33 cellular contexts compared by ENCODE assay signal in the genomic region with DNA sequence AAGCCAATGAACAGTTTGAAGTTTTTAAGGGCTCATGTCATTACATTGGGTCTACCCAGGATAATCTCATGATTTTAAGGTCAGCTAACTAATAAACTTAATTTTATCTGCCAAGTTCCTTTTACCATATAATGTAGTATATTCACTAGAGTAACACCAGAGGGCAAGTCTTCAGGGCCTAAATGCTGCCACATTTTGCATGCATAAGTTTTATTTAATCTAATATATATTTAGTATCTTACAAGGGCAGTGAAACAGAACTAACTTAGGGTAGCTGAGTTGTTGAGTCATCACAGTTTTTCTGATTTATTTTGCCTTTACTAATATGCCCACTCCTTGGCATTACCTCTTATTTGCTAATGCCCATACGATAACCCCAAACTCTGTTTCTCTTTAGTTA.
"Had no signal": no experiment of that assay in that cellular context is flagged by ENCODE, and none has a peak within 500 bp of the region (broad histone marks: within the 10 kb centered on the region; RNA-seq: fewer than 3 reads in every experiment).

No MANE protein-coding gene starts in this region.

- ATAC-seq: activated CD8-positive, alpha-beta T cell treated with anti-CD3 and anti-CD28 coated beads for 36 hours; activated naive CD8-positive, alpha-beta T cell treated with anti-CD3 and anti-CD28 coated beads, Interleukin-2, amount 50 U/mL, for 24 hours; activated T-cell treated with anti-CD3 and anti-CD28 coated beads, Interleukin-2, amount 50 U/mL, for 4 hours; activated T-cell treated with anti-CD3 and anti-CD28 coated beads, Interleukin-2, amount 50 U/mL, for 72 hours had no signal

- H3K27ac ChIP-seq: ascending aorta, cardiac muscle cell, VCaP had no signal

- DNase-seq: activated B cell treated with CpG ODN at 0.5 μM for 24 hours; activated CD4-positive, alpha-beta memory T cell treated with anti-CD3 and anti-CD28 coated beads for 36 hours; activated CD4-positive, alpha-beta T cell treated with anti-CD3 and anti-CD28 coated beads for 48 hours; activated CD4-positive, alpha-beta T cell treated with anti-CD3 and anti-CD28 coated beads, Interleukin-2, amount 50 U/mL, for 1 hour; activated CD4-positive, alpha-beta T cell treated with anti-CD3 and anti-CD28 coated beads, Interleukin-2, amount 50 U/mL, for 4 hours; activated CD4-positive, CD25-positive, alpha-beta regulatory T cell treated with anti-CD3 and anti-CD28 coated beads, Interleukin-2, amount 50 U/mL, for 72 hours; activated CD8-positive, alpha-beta memory T cell treated with anti-CD3 and anti-CD28 coated beads, Interleukin-2, amount 50 U/mL, for 4 hours; activated CD8-positive, alpha-beta T cell treated with anti-CD3 and anti-CD28 coated beads for 36 hours; activated effector memory CD4-positive, alpha-beta T cell treated with Interleukin-2 at 50 U/mL for 16 hours; activated gamma-delta T cell; activated naive CD4-positive, alpha-beta T cell treated with anti-CD3 and anti-CD28 coated beads, Interleukin-2, amount 10 ng/mL, durations not matched to agents 7 days and 5 days; activated naive CD4-positive, alpha-beta T cell treated with Interleukin-2 at 50 U/mL for 16 hours; activated naive CD8-positive, alpha-beta T cell treated with anti-CD3 and anti-CD28 coated beads, Interleukin-2, amount 10 ng/mL, durations not matched to agents 7 days and 5 days; activated naive CD8-positive, alpha-beta T cell treated with anti-CD3 and anti-CD28 coated beads, Interleukin-2, amount 50 U/mL, for 24 hours; activated T-cell treated with anti-CD3 and anti-CD28 coated beads for 4 hours; activated T-cell treated with anti-CD3 and anti-CD28 coated beads, Interleukin-2, amount 50 U/mL, for 1 hour; activated T-cell treated with anti-CD3 and anti-CD28 coated beads, Interleukin-2, amount 50 U/mL, for 4 hours; activated T-cell treated with anti-CD3 and anti-CD28 coated beads, Interleukin-2, amount 50 U/mL, for 72 hours; amygdala; anterior cingulate cortex; caudate nucleus; T-helper 1 cell; T-helper 2 cell; T-helper 9 cell had no signal

- H3K27ac Mint-ChIP-seq: activated B cell treated with CpG ODN at 0.5 μM for 24 hours; activated CD4-positive, alpha-beta memory T cell treated with anti-CD3 and anti-CD28 coated beads for 36 hours; activated CD8-positive, alpha-beta T cell treated with anti-CD3 and anti-CD28 coated beads for 36 hours; activated naive CD4-positive, alpha-beta T cell treated with anti-CD3 and anti-CD28 coated beads, Interleukin-2, amount 10 ng/mL, durations not matched to agents 7 days and 5 days; activated naive CD8-positive, alpha-beta T cell; activated naive CD8-positive, alpha-beta T cell treated with anti-CD3 and anti-CD28 coated beads, Interleukin-2, amount 10 ng/mL, durations not matched to agents 7 days and 5 days; activated naive CD8-positive, alpha-beta T cell treated with anti-CD3 and anti-CD28 coated beads, Interleukin-2, amount 50 U/mL, for 24 hours; activated T-cell treated with anti-CD3 and anti-CD28 coated beads, Interleukin-2, amount 50 U/mL, for 72 hours; activated T-helper 2 cell treated with anti-CD3 and anti-CD28 coated beads, Interferon-gamma antibody, Interleukin-2, Interleukin-4, amounts not matched to agents 10 μg/mL and 5 μg/mL and 100 μg/mL, durations not matched to agents 14 hours and 24 hours and 36 hours; T-helper 1 cell treated with Interleukin-12 subunit alpha and Interleukin-12 subunit beta and Interleukin-4 antibody, amounts not matched to agents 30 μg/mL and 1 μg/mL, for 36 hours; T-helper 2 cell treated with Interferon-gamma antibody and Interleukin-4, amounts not matched to agents 5 μg/mL and 100 μg/mL, for 36 hours had no signal

- H3K36me3 ChIP-seq: ascending aorta, cardiac muscle cell had no signal

- H3K4me3 Mint-ChIP-seq: activated B cell treated with CpG ODN at 0.5 μM for 24 hours; activated CD4-positive, alpha-beta memory T cell treated with anti-CD3 and anti-CD28 coated beads for 36 hours; activated CD8-positive, alpha-beta T cell treated with anti-CD3 and anti-CD28 coated beads for 36 hours; activated naive CD4-positive, alpha-beta T cell treated with anti-CD3 and anti-CD28 coated beads, Interleukin-2, amount 10 ng/mL, durations not matched to agents 7 days and 5 days; activated naive CD4-positive, alpha-beta T cell treated with anti-CD3 and anti-CD28 coated beads, Interleukin-2, amount 50 U/mL, for 24 hours; activated naive CD8-positive, alpha-beta T cell; activated naive CD8-positive, alpha-beta T cell treated with anti-CD3 and anti-CD28 coated beads, Interleukin-2, amount 10 ng/mL, durations not matched to agents 7 days and 5 days; activated naive CD8-positive, alpha-beta T cell treated with anti-CD3 and anti-CD28 coated beads, Interleukin-2, amount 50 U/mL, for 24 hours; activated T-cell treated with anti-CD3 and anti-CD28 coated beads, Interleukin-2, amount 50 U/mL, for 4 hours; activated T-cell treated with anti-CD3 and anti-CD28 coated beads, Interleukin-2, amount 50 U/mL, for 72 hours; T-helper 1 cell treated with Interleukin-12 subunit alpha and Interleukin-12 subunit beta and Interleukin-4 antibody, amounts not matched to agents 30 μg/mL and 1 μg/mL, for 36 hours; T-helper 2 cell treated with Interferon-gamma antibody and Interleukin-4, amounts not matched to agents 5 μg/mL and 100 μg/mL, for 36 hours had no signal

- H3K4me3 ChIP-seq: ascending aorta, cardiac muscle cell had no signal

- H3K27me3 ChIP-seq: ascending aorta, cardiac muscle cell had no signal

- H3K9me3 Mint-ChIP-seq: activated B cell treated with CpG ODN at 0.5 μM for 24 hours; activated CD4-positive, alpha-beta memory T cell treated with anti-CD3 and anti-CD28 coated beads for 36 hours; activated CD8-positive, alpha-beta T cell treated with anti-CD3 and anti-CD28 coated beads for 36 hours; activated naive CD4-positive, alpha-beta T cell treated with anti-CD3 and anti-CD28 coated beads, Interleukin-2, amount 10 ng/mL, durations not matched to agents 7 days and 5 days; activated naive CD4-positive, alpha-beta T cell treated with anti-CD3 and anti-CD28 coated beads, Interleukin-2, amount 50 U/mL, for 24 hours; activated naive CD8-positive, alpha-beta T cell treated with anti-CD3 and anti-CD28 coated beads, Interleukin-2, amount 10 ng/mL, durations not matched to agents 7 days and 5 days; activated naive CD8-positive, alpha-beta T cell treated with anti-CD3 and anti-CD28 coated beads, Interleukin-2, amount 50 U/mL, for 24 hours; activated T-cell treated with anti-CD3 and anti-CD28 coated beads, Interleukin-2, amount 50 U/mL, for 4 hours; activated T-cell treated with anti-CD3 and anti-CD28 coated beads, Interleukin-2, amount 50 U/mL, for 72 hours; activated T-helper 2 cell treated with anti-CD3 and anti-CD28 coated beads, Interferon-gamma antibody, Interleukin-2, Interleukin-4, amounts not matched to agents 10 μg/mL and 5 μg/mL and 100 μg/mL, durations not matched to agents 14 hours and 24 hours and 36 hours; T-helper 1 cell treated with Interleukin-12 subunit alpha and Interleukin-12 subunit beta and Interleukin-4 antibody, amounts not matched to agents 30 μg/mL and 1 μg/mL, for 36 hours; T-helper 2 cell treated with Interferon-gamma antibody and Interleukin-4, amounts not matched to agents 5 μg/mL and 100 μg/mL, for 36 hours had no signal

- H3K27me3 Mint-ChIP-seq: activated B cell treated with CpG ODN at 0.5 μM for 24 hours; activated CD4-positive, alpha-beta memory T cell treated with anti-CD3 and anti-CD28 coated beads for 36 hours; activated CD8-positive, alpha-beta T cell treated with anti-CD3 and anti-CD28 coated beads for 36 hours; activated naive CD4-positive, alpha-beta T cell treated with anti-CD3 and anti-CD28 coated beads, Interleukin-2, amount 10 ng/mL, durations not matched to agents 7 days and 5 days; activated naive CD4-positive, alpha-beta T cell treated with anti-CD3 and anti-CD28 coated beads, Interleukin-2, amount 50 U/mL, for 24 hours; activated naive CD8-positive, alpha-beta T cell; activated naive CD8-positive, alpha-beta T cell treated with anti-CD3 and anti-CD28 coated beads, Interleukin-2, amount 10 ng/mL, durations not matched to agents 7 days and 5 days; activated naive CD8-positive, alpha-beta T cell treated with anti-CD3 and anti-CD28 coated beads, Interleukin-2, amount 50 U/mL, for 24 hours; brain had no signal

- H3K9me3 ChIP-seq: ascending aorta had no signal

- H3K4me1 Mint-ChIP-seq: activated naive CD4-positive, alpha-beta T cell treated with anti-CD3 and anti-CD28 coated beads, Interleukin-2, amount 10 ng/mL, durations not matched to agents 7 days and 5 days had no signal

- H3K36me3 Mint-ChIP-seq: activated CD4-positive, alpha-beta memory T cell treated with anti-CD3 and anti-CD28 coated beads for 36 hours; activated naive CD4-positive, alpha-beta T cell treated with anti-CD3 and anti-CD28 coated beads, Interleukin-2, amount 10 ng/mL, durations not matched to agents 7 days and 5 days; activated naive CD8-positive, alpha-beta T cell had no signal
